In the genomic region with DNA sequence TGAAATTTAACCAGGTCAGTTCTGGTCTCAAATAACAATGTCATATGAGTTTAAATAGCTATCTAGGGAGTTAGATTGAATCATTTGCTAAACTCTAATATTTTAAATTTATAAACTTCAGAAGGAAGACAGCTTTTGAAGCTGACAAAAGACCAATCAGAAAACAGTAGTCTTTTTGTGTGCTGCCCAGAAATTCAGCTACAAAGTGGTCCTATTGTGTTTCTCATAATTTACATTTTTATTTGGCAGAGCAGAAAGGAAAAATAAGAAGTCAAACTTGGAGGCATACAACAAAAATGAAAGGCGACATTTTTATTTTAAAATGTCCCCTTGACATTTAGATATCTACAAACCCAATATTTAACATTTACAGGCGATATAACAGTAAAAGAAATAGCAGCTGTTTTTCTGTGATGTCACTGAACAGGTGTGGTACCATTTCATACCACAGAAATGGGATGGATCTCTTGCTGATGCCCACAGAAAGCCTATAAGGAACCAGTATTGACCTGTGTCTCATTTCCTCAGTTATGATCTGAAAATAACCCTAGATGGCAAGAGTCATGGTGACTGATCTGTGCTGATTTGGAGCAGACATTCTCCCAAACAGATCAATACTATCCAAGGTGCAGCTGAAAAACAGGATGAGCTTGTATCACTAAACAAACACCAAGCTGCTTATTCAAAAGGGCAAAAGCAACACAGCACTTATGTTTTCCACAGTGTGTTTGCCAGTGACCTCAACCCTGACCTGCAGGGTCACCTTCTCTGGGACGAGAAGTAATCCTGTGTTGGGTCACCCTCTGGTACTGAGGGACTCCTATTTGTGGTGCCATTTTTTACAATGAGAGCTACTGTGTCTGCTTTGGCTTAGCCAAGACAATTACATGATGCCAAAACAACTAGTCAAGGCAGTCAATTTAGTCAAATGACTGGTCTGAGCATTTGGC, we compare ENCODE assay signal across 25 cellular contexts. TPM values are rescaled to one million over a fixed set of nuclear protein-coding genes. Genes with fewer than 3 reads are reported as not detected.
DNase-seq lines count a peak whose midpoint lies in the region; ATAC-seq and TF ChIP-seq lines count a peak whose summit lies in the region.
"Had no signal": no experiment of that assay in that cellular context is flagged by ENCODE, and none has a peak within 500 bp of the region (broad histone marks: within the 10 kb centered on the region; RNA-seq: fewer than 3 reads in every experiment).

No MANE protein-coding gene starts in this region.

- no peaks in the 10 kb centered on the region for H3K36me3 ChIP-seq in OCI-LY7 (ENCODE audit: insufficient read depth, low read length)
- H3K36me3 ChIP-seq: cardiac muscle cell, esophagus squamous epithelium, gastrocnemius medialis had no signal

- no peak overlapping the region for H2AFZ ChIP-seq in OCI-LY7 (ENCODE audit: low read length)

- H3K27ac Mint-ChIP-seq in CD4-positive, alpha-beta T cell = no peak overlapping the region
- no peak overlapping the region for H3K27ac Mint-ChIP-seq in WTC11
- H3K27ac Mint-ChIP-seq: activated naive CD4-positive, alpha-beta T cell treated with anti-CD3 and anti-CD28 coated beads, Interleukin-2, amount 50 U/mL, for 24 hours; CD8-positive, alpha-beta memory T cell; endodermal cell; progenitor cell of endocrine pancreas; T-helper 2 cell treated with Interferon-gamma antibody and Interleukin-4, amounts not matched to agents 5 μg/mL and 100 μg/mL, for 36 hours; type B pancreatic cell had no signal

- TF ChIP-seq CTCF in CD4-positive, alpha-beta T cell (IDR thresholded peaks at IDR 0.05) = no peak
- no peak for TF ChIP-seq CTCF in WTC11 (IDR thresholded peaks at IDR 0.05)
- no peak for TF ChIP-seq CTCF in OCI-LY7 (conservative IDR thresholded peaks at IDR 0.05; ENCODE audit: low read length)

- H3K9me3 Mint-ChIP-seq in CD4-positive, alpha-beta T cell = no peaks in the 10 kb centered on the region
- no peaks in the 10 kb centered on the region for H3K9me3 Mint-ChIP-seq in WTC11
- H3K9me3 Mint-ChIP-seq: activated naive CD4-positive, alpha-beta T cell treated with anti-CD3 and anti-CD28 coated beads, Interleukin-2, amount 50 U/mL, for 24 hours; CD8-positive, alpha-beta memory T cell; endodermal cell; neural crest cell; T-helper 2 cell treated with Interferon-gamma antibody and Interleukin-4, amounts not matched to agents 5 μg/mL and 100 μg/mL, for 36 hours; type B pancreatic cell had no signal

- no peak overlapping the region for H3K4me2 ChIP-seq in OCI-LY7 (ENCODE audit: low read length)

- H3K9me3 ChIP-seq in CD4-positive, alpha-beta T cell (ENCODE audit: control insufficient read depth, low read length) = no peaks in the 10 kb centered on the region
- H3K9me3 ChIP-seq in OCI-LY7 (ENCODE audit: low read length) = no peaks in the 10 kb centered on the region
- H3K9me3 ChIP-seq: esophagus squamous epithelium, gastrocnemius medialis had no signal

- H3K27me3 ChIP-seq in CD4-positive, alpha-beta T cell (ENCODE audit: control insufficient read depth, insufficient read depth, low read length) = peaks cover 64% of the 10 kb centered on the region
- H3K27me3 ChIP-seq: cardiac muscle cell, gastrocnemius medialis had no signal

- H3K27ac ChIP-seq in CD4-positive, alpha-beta T cell (ENCODE audit: low read depth, low read length) = no peak overlapping the region
- H3K27ac ChIP-seq in OCI-LY7 (ENCODE audit: low read depth, low read length, poor library complexity, severe bottlenecking) = no peak overlapping the region
- H3K27ac ChIP-seq: cardiac muscle cell, esophagus squamous epithelium, gastrocnemius medialis had no signal

- H3K9me2 ChIP-seq in OCI-LY7 (ENCODE audit: insufficient read depth, low read length) = no peaks in the 10 kb centered on the region

- H3K27me3 Mint-ChIP-seq in CD4-positive, alpha-beta T cell = peaks cover 68% of the 10 kb centered on the region
- peaks cover 11% of the 10 kb centered on the region for H3K27me3 Mint-ChIP-seq in WTC11 (ENCODE audit: low read depth)

- peaks cover 26% of the 10 kb centered on the region for H3K4me1 Mint-ChIP-seq in CD4-positive, alpha-beta T cell (ENCODE audit: low read depth)
- peaks cover 6% of the 10 kb centered on the region; the same call in 1 of the 2 replicates for H3K4me1 Mint-ChIP-seq in WTC11

- no peak overlapping the region for H3K4me3 ChIP-seq in OCI-LY7 (ENCODE audit: low read depth, low read length, poor library complexity, severe bottlenecking)
- H3K4me3 ChIP-seq: cardiac muscle cell, esophagus squamous epithelium, gastrocnemius medialis had no signal

- peaks cover 6% of the 10 kb centered on the region for H3K4me1 ChIP-seq in OCI-LY7 (ENCODE audit: insufficient read depth, low read length, poor library complexity, severe bottlenecking)

- no peak for DNase-seq in CD4-positive, alpha-beta T cell
- DNase-seq in LHCN-M2 (ENCODE audit: low read depth) (peak; percentile 76), WTC11 (ENCODE audit: low spot score) (no peak), medulla oblongata (ENCODE audit: extremely low spot score) (peak; percentile 28), OCI-LY7 (ENCODE audit: low spot score) (no peak)
- DNase-seq: activated CD4-positive, alpha-beta T cell treated with anti-CD3 and anti-CD28 coated beads, Interleukin-2, amount 50 U/mL, for 4 hours; activated CD8-positive, alpha-beta memory T cell treated with anti-CD3 and anti-CD28 coated beads, Interleukin-2, amount 50 U/mL, for 4 hours; CD8-positive, alpha-beta memory T cell; DMS79; endodermal cell; esophagus squamous epithelium; gastrocnemius medialis; GF-D8; left ventricle myocardium superior; NCI-H1092 treated with DMSO at 0.1 percent for 48 hours; NCI-H2107 had no signal

- H3K79me2 ChIP-seq in OCI-LY7 (ENCODE audit: insufficient read depth, low read depth, low read length) = no peaks in the 10 kb centered on the region

- BruUV-seq in OCI-LY7 (replicated peaks; lab: Mats Ljungman, UMichigan) = no TSS peak

- intact Hi-C loops in CD4-positive, alpha-beta T cell (cut with DNase I, micrococcal nuclease) = loop anchor here in 1 of 2 experiments (5.0 kb wide), 1 partner anchor 750 kb away; no protein-coding TSS in a partner anchor
- intact Hi-C loops in OCI-LY7 (cut with micrococcal nuclease; ENCODE audit: unreplicated experiment) = no loop called here

- H3K4me3 Mint-ChIP-seq in CD4-positive, alpha-beta T cell = peak overlapping the region; percentile 20
- no peak overlapping the region for H3K4me3 Mint-ChIP-seq in WTC11
- H3K4me3 Mint-ChIP-seq: activated naive CD4-positive, alpha-beta T cell treated with anti-CD3 and anti-CD28 coated beads, Interleukin-2, amount 50 U/mL, for 24 hours; endodermal cell; neural crest cell; T-helper 2 cell treated with Interferon-gamma antibody and Interleukin-4, amounts not matched to agents 5 μg/mL and 100 μg/mL, for 36 hours; type B pancreatic cell had no signal

- POLR2A ChIA-PET in CD4-positive, alpha-beta T cell (lab: Charles Lee) = no interaction called here
- POLR2A ChIA-PET in WTC11 (lab: Charles Lee) (no interaction called here), OCI-LY7 (lab: Charles Lee) (interaction anchor here (0.6 to 0.7 kb wide), 2 partner anchors 933 to 1596 kb away, joined by 3 read pairs; no protein-coding TSS in a partner anchor)

- no peak for ATAC-seq in CD4-positive, alpha-beta T cell (ENCODE audit: poor library complexity)
- ATAC-seq in WTC11 = no peak
- no peak for ATAC-seq in GM21381 (IDR thresholded peaks at IDR 0.05; ENCODE audit: unreplicated experiment)
- ATAC-seq in HG03159 (IDR thresholded peaks at IDR 0.05; ENCODE audit: unreplicated experiment) = no peak
- ATAC-seq in HG02870 (IDR thresholded peaks at IDR 0.05; ENCODE audit: unreplicated experiment) = no peak
- ATAC-seq: gastrocnemius medialis, left ventricle myocardium superior had no signal

- CTCF ChIA-PET in CD4-positive, alpha-beta T cell (lab: Charles Lee) = interaction anchor here (1.7 kb wide), 1 partner anchor 107 kb away, joined by 3 read pairs; no protein-coding TSS in a partner anchor
- CTCF ChIA-PET in WTC11 (lab: Charles Lee) (interaction anchor here (0.6 kb wide), 3 partner anchors 46 to 215 kb away, joined by 3 to 4 read pairs (median 3); no protein-coding TSS in a partner anchor), OCI-LY7 (lab: Charles Lee; ENCODE audit: unreplicated experiment) (no interaction called here)

- H4K20me1 ChIP-seq in OCI-LY7 (ENCODE audit: insufficient read depth, low read length) = no peaks in the 10 kb centered on the region

- peaks cover 5% of the 10 kb centered on the region for H3K36me3 Mint-ChIP-seq in CD4-positive, alpha-beta T cell (ENCODE audit: low read depth)
- no peaks in the 10 kb centered on the region for H3K36me3 Mint-ChIP-seq in WTC11
- H3K36me3 Mint-ChIP-seq: type B pancreatic cell had no signal

TF ChIP-seq in WTC11, 78 proteins besides CTCF, POLR2A, EP300 and RAD21:
- TF ChIP-seq SP1 (CRISPR knock-in tag; conservative IDR thresholded peaks at IDR 0.05) (no peak), GABPB1 (CRISPR knock-in tag; IDR thresholded peaks at IDR 0.05) (peak; percentile 94), TEAD4 (CRISPR knock-in tag; IDR thresholded peaks at IDR 0.05) (no peak)

RNA-seq across cellular contexts. Expression of gene FST, which starts 3.6 kb away (rescaled TPM):
- total RNA-seq in CD4-positive, alpha-beta T cell = under 1 TPM; 0.67 to 0.99 TPM
- 4.7 and 8.4 TPM in 2 replicates for total RNA-seq in LHCN-M2 (2014; rRNA removed)
- polyA plus RNA-seq in LHCN-M2 (2012) = 16.6 TPM
- total RNA-seq in WTC11 (2021) = 11.8 to 12.9 TPM (median 12.8 TPM) in 3 replicates
- not detected in 2 replicates for total RNA-seq in OCI-LY7 (2014; rRNA removed; shearing (Covaris generic))
- 0.57 TPM in 1 of 2 replicates, not detected in the other for total RNA-seq in OCI-LY7 (2022)
- polyA plus RNA-seq: CD8-positive, alpha-beta memory T cell had no signal

Comparison
In these comparisons a context has a peak if more than half of its experiments do, and no peak if none do; other contexts are left out.
1. DNase-seq: peak in LHCN-M2 (single experiment) and medulla oblongata (single experiment); none in CD4-positive, alpha-beta T cell (0 of 10), WTC11 (single experiment) and OCI-LY7 (single experiment).